ENCODE assay signal across 23 cellular contexts in the genomic region with DNA sequence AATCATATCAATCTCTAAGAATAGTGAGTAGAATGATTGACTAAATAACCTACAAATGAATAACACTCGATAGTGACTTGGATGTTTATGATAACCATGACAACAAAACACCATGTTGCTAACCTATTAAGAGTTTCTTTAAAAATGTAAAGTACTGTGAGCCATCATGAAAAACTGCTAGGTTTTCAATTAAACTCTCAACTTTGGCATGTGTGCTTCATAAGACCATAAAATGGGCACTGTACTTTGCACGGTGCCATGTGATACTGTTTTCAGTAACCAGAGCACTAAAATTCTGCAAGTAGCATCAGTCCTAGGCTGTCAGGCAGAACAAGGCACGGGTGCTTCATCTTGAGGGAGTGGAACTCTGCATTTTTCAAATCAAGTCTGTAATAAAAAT.
DNase-seq lines count a peak whose midpoint lies in the region; FAIRE-seq and TF ChIP-seq lines count a peak whose summit lies in the region.
"Had no signal": no experiment of that assay in that cellular context is flagged by ENCODE, and none has a peak within 500 bp of the region (broad histone marks: within the 10 kb centered on the region; RNA-seq: fewer than 3 reads in every experiment).

No MANE protein-coding gene starts in this region.

- no peak overlapping the region for H2BK15ac ChIP-seq in neuronal stem cell (ENCODE audit: low read length)

- H3K4me3 ChIP-seq in astrocyte (ENCODE audit: insufficient read depth, low read depth, low read length) (no peak overlapping the region), trophoblast cell (ENCODE audit: low read depth, low read length) (no peak overlapping the region), neuronal stem cell (ENCODE audit: low read length in 2 of 2) (no peak overlapping the region)
- H3K4me3 ChIP-seq: A549; BLaER1 treated with 17β-estradiol and CSF1 and Interleukin-3, amounts not matched to agents 10 nM and 100 nM had no signal

- H2BK5ac ChIP-seq in trophoblast cell (ENCODE audit: low read depth, low read length, poor library complexity) (no peak overlapping the region), neuronal stem cell (ENCODE audit: low read length) (no peak overlapping the region)

- peak; percentile 26 for FAIRE-seq in astrocyte (lab: Jason Lieb, UNC)
- FAIRE-seq: A549, G401.6, GM12892 had no signal

- no peak overlapping the region for H3K9ac ChIP-seq in astrocyte (ENCODE audit: low read length)
- no peak overlapping the region for H3K9ac ChIP-seq in trophoblast cell (ENCODE audit: low read length)
- no peak overlapping the region for H3K9ac ChIP-seq in neuronal stem cell (ENCODE audit: low read depth, low read length, poor library complexity)
- H3K9ac ChIP-seq: BLaER1 treated with 17β-estradiol and CSF1 and Interleukin-3, amounts not matched to agents 10 nM and 100 nM; SK-N-SH had no signal

- no peak overlapping the region for H3K4me3 Mint-ChIP-seq in HFFc6
- H3K4me3 Mint-ChIP-seq in astrocyte (ENCODE audit: unreplicated experiment) = no peak overlapping the region
- no peak overlapping the region for H3K4me3 Mint-ChIP-seq in osteocyte (ENCODE audit: unreplicated experiment)
- H3K4me3 Mint-ChIP-seq: CD8-positive, alpha-beta T cell; IgD-negative memory B cell had no signal

- H3K23ac ChIP-seq in trophoblast cell (ENCODE audit: low read length) = no peak overlapping the region
- H3K23ac ChIP-seq in neuronal stem cell (ENCODE audit: low read depth, low read length, poor library complexity) = no peak overlapping the region

- no peaks in the 10 kb centered on the region for H4K20me1 ChIP-seq in astrocyte (ENCODE audit: insufficient read depth, low read length)
- H4K20me1 ChIP-seq: BLaER1 treated with 17β-estradiol and CSF1 and Interleukin-3, amounts not matched to agents 10 nM and 100 nM had no signal

- H3K9me3 Mint-ChIP-seq in HFFc6 (no peaks in the 10 kb centered on the region), astrocyte (ENCODE audit: unreplicated experiment) (no peaks in the 10 kb centered on the region), osteocyte (ENCODE audit: unreplicated experiment) (no peaks in the 10 kb centered on the region)
- H3K9me3 Mint-ChIP-seq: CD8-positive, alpha-beta T cell; IgD-negative memory B cell had no signal

- H3K36me3 Mint-ChIP-seq in HFFc6 (ENCODE audit: low read depth) (no peaks in the 10 kb centered on the region), astrocyte (ENCODE audit: low read depth, unreplicated experiment) (no peaks in the 10 kb centered on the region), osteocyte (ENCODE audit: unreplicated experiment) (peaks cover 4% of the 10 kb centered on the region)
- H3K36me3 Mint-ChIP-seq: CD8-positive, alpha-beta T cell; IgD-negative memory B cell had no signal

- H3K4me1 Mint-ChIP-seq in HFFc6 (ENCODE audit: low read depth) (peaks cover 29% of the 10 kb centered on the region), astrocyte (ENCODE audit: low read depth, unreplicated experiment) (no peaks in the 10 kb centered on the region), osteocyte (ENCODE audit: unreplicated experiment) (peaks cover 5% of the 10 kb centered on the region)
- H3K4me1 Mint-ChIP-seq: IgD-negative memory B cell had no signal

- H3K27me3 Mint-ChIP-seq in HFFc6 (ENCODE audit: insufficient read depth) (no peaks in the 10 kb centered on the region), astrocyte (ENCODE audit: low read depth, unreplicated experiment) (no peaks in the 10 kb centered on the region), osteocyte (ENCODE audit: unreplicated experiment) (peaks cover 10% of the 10 kb centered on the region)
- H3K27me3 Mint-ChIP-seq: IgD-negative memory B cell had no signal

- H3K4ac ChIP-seq in trophoblast cell (ENCODE audit: low read depth, low read length) = no peak overlapping the region
- H3K4ac ChIP-seq in neuronal stem cell (ENCODE audit: low read length) = no peak overlapping the region

- H3K36me3 ChIP-seq in astrocyte (ENCODE audit: insufficient read depth, low read length) (no peaks in the 10 kb centered on the region), trophoblast cell (ENCODE audit: control insufficient read depth in 1 of 2, insufficient read depth in 2 of 2, low read length in 2 of 2) (no peaks in the 10 kb centered on the region), neuronal stem cell (replicated peaks in 1 of 2; ENCODE audit: control insufficient read depth in 2 of 2, insufficient read depth in 2 of 2, low read length in 2 of 2) (no peaks in the 10 kb centered on the region)
- H3K36me3 ChIP-seq: BLaER1 treated with 17β-estradiol and CSF1 and Interleukin-3, amounts not matched to agents 10 nM and 100 nM had no signal

- H3K4me1 ChIP-seq in astrocyte (ENCODE audit: insufficient read depth, low read length) (peaks cover 4% of the 10 kb centered on the region), trophoblast cell (ENCODE audit: control insufficient read depth in 1 of 2, insufficient read depth in 2 of 2, low read length in 2 of 2) (no peaks in the 10 kb centered on the region), neuronal stem cell (ENCODE audit: control insufficient read depth in 2 of 2, insufficient read depth in 1 of 2, low read depth in 1 of 2, low read length in 2 of 2) (no peaks in the 10 kb centered on the region)
- H3K4me1 ChIP-seq: A549 had no signal

- TF ChIP-seq CTCF in HFFc6 (IDR thresholded peaks at IDR 0.05) (no peak), astrocyte (IDR thresholded peaks at IDR 0.05; ENCODE audit: insufficient read depth, low read depth, low read length) (no peak), osteocyte (IDR thresholded peaks at IDR 0.05) (no peak)

- H3K4me2 ChIP-seq in astrocyte (ENCODE audit: low read length) = no peak overlapping the region
- no peak overlapping the region for H3K4me2 ChIP-seq in trophoblast cell (ENCODE audit: low read length)
- no peak overlapping the region for H3K4me2 ChIP-seq in neuronal stem cell (ENCODE audit: insufficient read depth, low read length, poor library complexity, severe bottlenecking)
- H3K4me2 ChIP-seq: A549; BLaER1 treated with 17β-estradiol and CSF1 and Interleukin-3, amounts not matched to agents 10 nM and 100 nM; SK-N-SH had no signal

- no peak overlapping the region for H3K27ac ChIP-seq in astrocyte (ENCODE audit: low read depth, low read length)
- no peak overlapping the region for H3K27ac ChIP-seq in trophoblast cell (ENCODE audit: low read depth, low read length)
- no peak overlapping the region for H3K27ac ChIP-seq in neuronal stem cell (replicated peaks; ENCODE audit: low read length)
- H3K27ac ChIP-seq: A549; BLaER1 treated with 17β-estradiol and CSF1 and Interleukin-3, amounts not matched to agents 10 nM and 100 nM had no signal

- no peak overlapping the region for H2BK120ac ChIP-seq in trophoblast cell (ENCODE audit: insufficient read depth, low read length, poor library complexity)
- H2BK120ac ChIP-seq in neuronal stem cell (ENCODE audit: low read depth, low read length) = no peak overlapping the region

- H3K79me1 ChIP-seq in trophoblast cell (ENCODE audit: low read length) = peaks cover 2% of the 10 kb centered on the region
- no peaks in the 10 kb centered on the region for H3K79me1 ChIP-seq in neuronal stem cell (ENCODE audit: low read depth, low read length)

- no peaks in the 10 kb centered on the region for H3K79me2 ChIP-seq in astrocyte (ENCODE audit: insufficient read depth, low read length)
- no peaks in the 10 kb centered on the region for H3K79me2 ChIP-seq in trophoblast cell (ENCODE audit: control insufficient read depth, insufficient read depth, low read length, poor library complexity)

- H2AK5ac ChIP-seq in trophoblast cell (ENCODE audit: low read length) = no peak overlapping the region
- H2AK5ac ChIP-seq in neuronal stem cell (ENCODE audit: low read depth, low read length) = no peak overlapping the region

- H3K14ac ChIP-seq in trophoblast cell (ENCODE audit: low read length) (no peak overlapping the region), neuronal stem cell (ENCODE audit: low read length) (no peak overlapping the region)

- no peaks in the 10 kb centered on the region for H3K27me3 ChIP-seq in astrocyte (ENCODE audit: insufficient read depth, low read length)
- no peaks in the 10 kb centered on the region for H3K27me3 ChIP-seq in trophoblast cell (ENCODE audit: insufficient read depth, low read length)
- H3K27me3 ChIP-seq in neuronal stem cell (ENCODE audit: control insufficient read depth in 3 of 3, insufficient read depth in 3 of 3, low read depth in 1 of 3, low read length in 3 of 3) = no peaks in the 10 kb centered on the region
- H3K27me3 ChIP-seq: BLaER1 treated with 17β-estradiol and CSF1 and Interleukin-3, amounts not matched to agents 10 nM and 100 nM had no signal

- no peak overlapping the region for H4K12ac ChIP-seq in trophoblast cell (ENCODE audit: low read depth, low read length)

- WGBS in trophoblast cell (ENCODE audit: extremely low coverage, insufficient coverage, insufficient read length) = no CpG with 5 or more reads among the region's 3 CpGs
- no CpG with 5 or more reads among the region's 3 CpGs for WGBS in neuronal stem cell (ENCODE audit: extremely low coverage in 2 of 2, insufficient read length in 2 of 2, insufficient replicate concordance in 1 of 2), 2 donors

- H4K8ac ChIP-seq in trophoblast cell (ENCODE audit: low read depth, low read length) = no peak overlapping the region
- no peak overlapping the region for H4K8ac ChIP-seq in neuronal stem cell (ENCODE audit: low read depth, low read length)

- DNase-seq in HFFc6 (peak; percentile 9), astrocyte (ENCODE audit: low read depth) (no peak), glomerular endothelial cell (ENCODE audit: extremely low read depth, low read depth, low spot score) (peak; percentile 16), trophoblast cell (peak; percentile 2 to 59), osteocyte (ENCODE audit: extremely low spot score, unreplicated experiment) (no peak), AG08396 (ENCODE audit: low spot score) (no peak), AG08395 (ENCODE audit: low spot score) (no peak), neuronal stem cell (ENCODE audit: low spot score) (no peak)
- DNase-seq: Calu3; CD8-positive, alpha-beta T cell; NCI-H1694; NCI-H2081 treated with DMSO at 0.1 percent for 48 hours; NCI-H2171 treated with DMSO at 0.1 percent for 48 hours; NCI-H446 treated with DMSO at 0.1 percent for 48 hours; NCI-H526 treated with DMSO at 0.1 percent for 48 hours; NK-92 treated with Interleukin-12 subunit alpha and Interleukin-12 subunit beta, amount 100 ng/mL, for 24 hours; SIG-M5; SK-N-SH had no signal

- H3K27ac Mint-ChIP-seq in HFFc6 = no peak overlapping the region
- no peak overlapping the region for H3K27ac Mint-ChIP-seq in astrocyte (ENCODE audit: unreplicated experiment)
- no peak overlapping the region for H3K27ac Mint-ChIP-seq in osteocyte (ENCODE audit: unreplicated experiment)
- H3K27ac Mint-ChIP-seq: CD8-positive, alpha-beta T cell; IgD-negative memory B cell had no signal

- H3K18ac ChIP-seq in trophoblast cell (ENCODE audit: low read length) = no peak overlapping the region
- H3K18ac ChIP-seq in neuronal stem cell (ENCODE audit: low read length) = no peak overlapping the region

- H2BK12ac ChIP-seq in trophoblast cell (ENCODE audit: low read length) (peak overlapping the region; percentile 58), neuronal stem cell (ENCODE audit: low read length) (no peak overlapping the region)

- H4K91ac ChIP-seq in trophoblast cell (ENCODE audit: low read depth, low read length) (no peak overlapping the region), neuronal stem cell (ENCODE audit: low read depth, low read length, poor library complexity) (no peak overlapping the region)

- no peaks in the 10 kb centered on the region for H3K9me3 ChIP-seq in astrocyte (ENCODE audit: insufficient read depth, low read depth, low read length)
- no peaks in the 10 kb centered on the region for H3K9me3 ChIP-seq in trophoblast cell (ENCODE audit: insufficient read depth, low read depth, low read length)
- H3K9me3 ChIP-seq in neuronal stem cell (replicated peaks in 1 of 2; ENCODE audit: control insufficient read depth in 2 of 2, insufficient read depth in 1 of 2, low read depth in 1 of 2, low read length in 2 of 2) = no peaks in the 10 kb centered on the region
- H3K9me3 ChIP-seq: A549; BLaER1 treated with 17β-estradiol and CSF1 and Interleukin-3, amounts not matched to agents 10 nM and 100 nM; SK-N-SH had no signal

- H2AFZ ChIP-seq in astrocyte (ENCODE audit: low read depth, low read length) (no peak overlapping the region), trophoblast cell (ENCODE audit: insufficient read depth, low read length, poor library complexity) (no peak overlapping the region), neuronal stem cell (ENCODE audit: low read length) (no peak overlapping the region)

Comparison
In these comparisons a context has a peak if more than half of its experiments do, and no peak if none do; other contexts are left out.
1. DNase-seq: peak in HFFc6 (single experiment), glomerular endothelial cell (single experiment) and trophoblast cell (2 of 2); none in astrocyte (single experiment), osteocyte (single experiment), AG08396 (single experiment), AG08395 (single experiment) and neuronal stem cell (single experiment).